30 cellular contexts compared by ENCODE assay signal in genomic region chr11:121469910-121470309, GRCh38. TPM values are rescaled to one million over a fixed set of nuclear protein-coding genes. Genes with fewer than 3 reads are reported as not detected.
DNase-seq lines count a peak whose midpoint lies in the region; ATAC-seq and TF ChIP-seq lines count a peak whose summit lies in the region.
"Had no signal": no experiment of that assay in that cellular context is flagged by ENCODE, and none has a peak within 500 bp of the region (broad histone marks: within the 10 kb centered on the region; RNA-seq: fewer than 3 reads in every experiment).

No MANE protein-coding gene starts in this region.

- H3K4me3 Mint-ChIP-seq in activated naive CD4-positive, alpha-beta T cell treated with anti-CD3 and anti-CD28 coated beads for 36 hours, result no peak overlapping the region
- no peak overlapping the region for H3K4me3 Mint-ChIP-seq in activated naive CD4-positive, alpha-beta T cell treated with anti-CD3 and anti-CD28 coated beads, Interleukin-2, amount 10 ng/mL, durations not matched to agents 7 days and 5 days
- H3K4me3 Mint-ChIP-seq in T-cell (peak overlapping the region in 1 of 3 donors; percentile 98), chondrocyte (ENCODE audit: unreplicated experiment) (no peak overlapping the region)
- H3K4me3 Mint-ChIP-seq: B cell, endodermal cell, H9 had no signal

- TF ChIP-seq POLR2A in thyroid gland (IDR thresholded peaks at IDR 0.05), result no peak

- H3K9me3 Mint-ChIP-seq in activated naive CD4-positive, alpha-beta T cell treated with anti-CD3 and anti-CD28 coated beads for 36 hours, result no peaks in the 10 kb centered on the region
- H3K9me3 Mint-ChIP-seq in activated naive CD4-positive, alpha-beta T cell treated with anti-CD3 and anti-CD28 coated beads, Interleukin-2, amount 10 ng/mL, durations not matched to agents 7 days and 5 days, result no peaks in the 10 kb centered on the region
- H3K9me3 Mint-ChIP-seq in T-cell (no peaks in the 10 kb centered on the region), chondrocyte (ENCODE audit: low read depth) (no peaks in the 10 kb centered on the region)
- H3K9me3 Mint-ChIP-seq: endodermal cell, H9 had no signal

- H3K27ac ChIP-seq in thyroid gland, result peak overlapping the region; percentile 71 to 89 (median 81)
- H3K27ac ChIP-seq: cardiac muscle cell, stomach, upper lobe of left lung had no signal

- peaks cover 93% of the 10 kb centered on the region for H3K4me1 Mint-ChIP-seq in activated naive CD4-positive, alpha-beta T cell treated with anti-CD3 and anti-CD28 coated beads for 36 hours (ENCODE audit: low read depth)
- H3K4me1 Mint-ChIP-seq in activated naive CD4-positive, alpha-beta T cell treated with anti-CD3 and anti-CD28 coated beads, Interleukin-2, amount 10 ng/mL, durations not matched to agents 7 days and 5 days, result peaks cover 88% of the 10 kb centered on the region
- peaks cover 90 to 96% (median 95%) of the 10 kb centered on the region in 3 donors for H3K4me1 Mint-ChIP-seq in T-cell
- H3K4me1 Mint-ChIP-seq in chondrocyte (ENCODE audit: low read depth), result peaks cover 57% of the 10 kb centered on the region

- intact Hi-C loops in activated naive CD4-positive, alpha-beta T cell treated with anti-CD3 and anti-CD28 coated beads for 36 hours (cut with micrococcal nuclease), result loop anchor here (10.0 kb wide), 2 partner anchors 1225 to 1385 kb away; partner anchors contain the start of gene POU2F3
- intact Hi-C loops in thyroid gland (cut with DNase I), result no loop called here
- intact Hi-C loops in Right ventricle myocardium superior (cut with DNase I), result no loop called here

- ATAC-seq in T-cell (replicated peaks in 1 of 4), result no peak
- ATAC-seq in left lobe of liver, result peak; percentile 61
- no peak for ATAC-seq in Right ventricle myocardium superior (ENCODE audit: poor library complexity)
- ATAC-seq: esophagus mucosa, left cardiac atrium had no signal

- H3K27ac Mint-ChIP-seq in activated naive CD4-positive, alpha-beta T cell treated with anti-CD3 and anti-CD28 coated beads for 36 hours, result peak overlapping the region; percentile 96
- H3K27ac Mint-ChIP-seq in activated naive CD4-positive, alpha-beta T cell treated with anti-CD3 and anti-CD28 coated beads, Interleukin-2, amount 10 ng/mL, durations not matched to agents 7 days and 5 days, result no peak overlapping the region
- H3K27ac Mint-ChIP-seq in T-cell (peak overlapping the region; percentile 91 to 95), chondrocyte (ENCODE audit: unreplicated experiment) (no peak overlapping the region)
- H3K27ac Mint-ChIP-seq: B cell, endodermal cell, H9 had no signal

- WGBS in thyroid gland, 2 donors, result 92 to 96% methylated on average over 5 of the region's 5 CpGs

- CTCF ChIA-PET in activated naive CD4-positive, alpha-beta T cell treated with anti-CD3 and anti-CD28 coated beads for 36 hours (lab: Charles Lee), result interaction anchor here (1.2 to 1.4 kb wide), 2 partner anchors 13 kb away, joined by 4 to 5 read pairs; no protein-coding TSS in a partner anchor
- CTCF ChIA-PET in activated naive CD4-positive, alpha-beta T cell treated with anti-CD3 and anti-CD28 coated beads, Interleukin-2, amount 10 ng/mL, durations not matched to agents 7 days and 5 days (lab: Charles Lee), result interaction anchor here (1.5 kb wide), 1 partner anchor 115 kb away, joined by 3 read pairs; no protein-coding TSS in a partner anchor
- CTCF ChIA-PET in T-cell (lab: Charles Lee), result no interaction called here

- POLR2A ChIA-PET in T-cell (lab: Charles Lee), result interaction anchor here in 1 of 2 donors (0.7 kb wide), 1 partner anchor 166 kb away, joined by 3 read pairs; no protein-coding TSS in a partner anchor

- TF ChIP-seq CTCF in thyroid gland (IDR thresholded peaks at IDR 0.05) (no peak), chondrocyte (IDR thresholded peaks at IDR 0.05) (no peak)

- no peak overlapping the region for H3K4me3 ChIP-seq in thyroid gland (replicated peaks in 1 of 3)
- H3K4me3 ChIP-seq: cardiac muscle cell, stomach, upper lobe of left lung had no signal

- no peak for DNase-seq in activated naive CD4-positive, alpha-beta T cell treated with anti-CD3 and anti-CD28 coated beads for 36 hours
- no peak for DNase-seq in activated naive CD4-positive, alpha-beta T cell treated with anti-CD3 and anti-CD28 coated beads, Interleukin-2, amount 10 ng/mL, durations not matched to agents 7 days and 5 days
- no peak for DNase-seq in T-cell
- DNase-seq in left lobe of liver (ENCODE audit: low spot score), result peak; percentile 87
- DNase-seq in thyroid gland, result no peak
- no peak for DNase-seq in chondrocyte (ENCODE audit: low spot score)
- DNase-seq in Right ventricle myocardium superior, result no peak
- DNase-seq in inferior parietal cortex (ENCODE audit: extremely low spot score), result no peak
- DNase-seq: activated CD4-positive, alpha-beta T cell treated with anti-CD3 and anti-CD28 coated beads, Interleukin-2, amount 50 U/mL, for 48 hours; activated naive CD4-positive, alpha-beta T cell treated with Interleukin-2 at 50 U/mL for 16 hours; activated T-cell treated with anti-CD3 and anti-CD28 coated beads for 4 hours; aorta; cortex of kidney; DMS79; endodermal cell; foreskin fibroblast; GDM1; H9; left cardiac atrium; mesenchymal stem cell; NCI-H1092; NCI-H187; NCI-H526 treated with DMSO at 0.1 percent for 48 hours; SHP77; stomach; SW 1271; upper lobe of left lung had no signal

- H3K27me3 Mint-ChIP-seq in activated naive CD4-positive, alpha-beta T cell treated with anti-CD3 and anti-CD28 coated beads for 36 hours (ENCODE audit: low read depth), result no peaks in the 10 kb centered on the region
- H3K27me3 Mint-ChIP-seq in activated naive CD4-positive, alpha-beta T cell treated with anti-CD3 and anti-CD28 coated beads, Interleukin-2, amount 10 ng/mL, durations not matched to agents 7 days and 5 days, result no peaks in the 10 kb centered on the region
- H3K27me3 Mint-ChIP-seq in T-cell (no peaks in the 10 kb centered on the region), chondrocyte (ENCODE audit: low read depth) (no peaks in the 10 kb centered on the region)
- H3K27me3 Mint-ChIP-seq: B cell had no signal

- peaks cover 40 to 49% of the 10 kb centered on the region in 2 donors for H3K4me1 ChIP-seq in thyroid gland

- peaks cover 21% of the 10 kb centered on the region for H3K36me3 Mint-ChIP-seq in activated naive CD4-positive, alpha-beta T cell treated with anti-CD3 and anti-CD28 coated beads for 36 hours (ENCODE audit: low read depth)
- H3K36me3 Mint-ChIP-seq in activated naive CD4-positive, alpha-beta T cell treated with anti-CD3 and anti-CD28 coated beads, Interleukin-2, amount 10 ng/mL, durations not matched to agents 7 days and 5 days, result peaks cover 59% of the 10 kb centered on the region
- H3K36me3 Mint-ChIP-seq in T-cell (peaks cover 45% of the 10 kb centered on the region), chondrocyte (ENCODE audit: low read depth) (no peaks in the 10 kb centered on the region)

- H3K9me3 ChIP-seq in thyroid gland, result no peaks in the 10 kb centered on the region
- H3K9me3 ChIP-seq: stomach, upper lobe of left lung had no signal

- H3K27me3 ChIP-seq in thyroid gland, result no peaks in the 10 kb centered on the region
- H3K27me3 ChIP-seq: cardiac muscle cell, stomach, upper lobe of left lung had no signal

- no peaks in the 10 kb centered on the region for H3K36me3 ChIP-seq in thyroid gland
- H3K36me3 ChIP-seq: cardiac muscle cell, upper lobe of left lung had no signal

RNA-seq across cellular contexts. Expression of gene SORL1, which starts 17.8 kb away (rescaled TPM):
- total RNA-seq in activated naive CD4-positive, alpha-beta T cell treated with anti-CD3 and anti-CD28 coated beads for 36 hours, result 10 to 100 TPM; 66.8 to 67.2 TPM
- total RNA-seq in T-cell, result 100 to 1,000 TPM; 361 to 422 (median 392) TPM
- 133 TPM for total RNA-seq in left lobe of liver
- 10 to 100 TPM; 19.6 to 73.8 (median 53.6) TPM for total RNA-seq in thyroid gland
- total RNA-seq in chondrocyte, result 0.85 to 0.92 TPM (median 0.87 TPM) in 3 replicates
- 4.7 TPM for total RNA-seq in Right ventricle myocardium superior

Comparison
In these comparisons a context has a peak if more than half of its experiments do, and no peak if none do; other contexts are left out.
1. H3K27ac Mint-ChIP-seq: peak in activated naive CD4-positive, alpha-beta T cell treated with anti-CD3 and anti-CD28 coated beads for 36 hours (single experiment) and T-cell (2 of 2); none in activated naive CD4-positive, alpha-beta T cell treated with anti-CD3 and anti-CD28 coated beads, Interleukin-2, amount 10 ng/mL, durations not matched to agents 7 days and 5 days (single experiment) and chondrocyte (single experiment).
2. CTCF ChIA-PET loops: an anchor here in activated naive CD4-positive, alpha-beta T cell treated with anti-CD3 and anti-CD28 coated beads for 36 hours (1.2 to 1.4 kb wide) and activated naive CD4-positive, alpha-beta T cell treated with anti-CD3 and anti-CD28 coated beads, Interleukin-2, amount 10 ng/mL, durations not matched to agents 7 days and 5 days (1.5 kb wide); none called in T-cell.